In the genomic region with DNA sequence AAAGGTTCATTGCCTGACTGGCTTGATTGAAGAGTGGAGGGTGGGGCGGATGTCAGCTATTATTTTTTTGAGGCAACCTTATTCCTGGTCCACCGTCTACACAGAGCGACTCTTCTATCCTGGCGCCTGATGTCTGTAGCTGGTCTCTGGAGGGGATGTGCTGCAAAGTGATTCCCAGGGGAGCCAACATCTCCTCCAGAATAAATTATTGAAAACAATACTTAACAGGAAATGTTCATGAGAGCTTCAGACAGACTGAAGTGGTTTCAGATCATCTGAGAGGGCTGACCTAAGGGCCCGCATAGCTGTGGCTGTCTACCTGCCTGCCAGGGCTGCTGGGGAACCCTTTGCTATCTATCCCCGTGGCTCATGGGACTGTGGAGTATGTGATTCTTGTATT, we compare ENCODE assay signal across 10 cellular contexts.
DNase-seq lines count a peak whose midpoint lies in the region; ATAC-seq and TF ChIP-seq lines count a peak whose summit lies in the region.
"Had no signal": no experiment of that assay in that cellular context is flagged by ENCODE, and none has a peak within 500 bp of the region (broad histone marks: within the 10 kb centered on the region; RNA-seq: fewer than 3 reads in every experiment).

No MANE protein-coding gene starts in this region.

- intact Hi-C loops in spleen (cut with DNase I; ENCODE audit: low total_unique reads) (no loop called here), gastrocnemius medialis (cut with DNase I; ENCODE audit: low total_unique reads) (no loop called here)

- H3K27me3 ChIP-seq in spleen (replicated peaks in 1 of 7) (no peaks in the 10 kb centered on the region), H7 (ENCODE audit: control insufficient read depth, insufficient read depth, low read length) (no peaks in the 10 kb centered on the region), gastrocnemius medialis (no peaks in the 10 kb centered on the region)

- H3K27ac ChIP-seq in spleen (peak overlapping the region; percentile 48 to 89 (median 76)), gastrocnemius medialis (no peak overlapping the region)

- in situ Hi-C loops in gastrocnemius medialis (cut with MboI; ENCODE audit: low sequenced_read_pairs in 4 of 4), result no loop called here

- ATAC-seq in HG02623 (IDR thresholded peaks at IDR 0.05; ENCODE audit: unreplicated experiment) (peak; percentile 27), HG03521 (IDR thresholded peaks at IDR 0.05; ENCODE audit: unreplicated experiment) (peak; percentile 45), gastrocnemius medialis (no peak)

- no peaks in the 10 kb centered on the region for H3K36me3 ChIP-seq in spleen
- H3K36me3 ChIP-seq in H7 (replicated peaks; ENCODE audit: control insufficient read depth, insufficient read depth, low read length), result no peaks in the 10 kb centered on the region
- no peaks in the 10 kb centered on the region for H3K36me3 ChIP-seq in gastrocnemius medialis

- TF ChIP-seq POLR2A in spleen (IDR thresholded peaks at IDR 0.05) (no peak), gastrocnemius medialis (IDR thresholded peaks at IDR 0.05) (no peak)

- H3K4me3 ChIP-seq in spleen (peak overlapping the region in 1 of 8 donors; percentile 35), H7 (ENCODE audit: insufficient read depth, low read depth, low read length) (no peak overlapping the region), gastrocnemius medialis (no peak overlapping the region)

- no peaks in the 10 kb centered on the region for H3K9me3 ChIP-seq in spleen
- H3K9me3 ChIP-seq in gastrocnemius medialis, result no peaks in the 10 kb centered on the region

- DNase-seq in NCI-H2227 (lab: John Stamatoyannopoulos, UW; ENCODE audit: unreplicated experiment) (peak; percentile 31), NCI-H2227 treated with DMSO at 0.1 percent for 48 hours (lab: John Stamatoyannopoulos, UW) (no peak), spleen (no peak), H7 (no peak), gastrocnemius medialis (no peak), cerebellar cortex (ENCODE audit: low spot score) (no peak)
- DNase-seq: mesendoderm, NCI-H446 treated with DMSO at 0.1 percent for 48 hours had no signal

- TF ChIP-seq CTCF in spleen (IDR thresholded peaks at IDR 0.05 in 8 of 11, conservative IDR thresholded peaks at IDR 0.05 in 3 of 11), result no peak
- no peak for TF ChIP-seq CTCF in gastrocnemius medialis (IDR thresholded peaks at IDR 0.05 in 4 of 5, conservative IDR thresholded peaks at IDR 0.05 in 1 of 5)

- peaks cover 3 to 89% (median 37%) of the 10 kb centered on the region in 6 donors for H3K4me1 ChIP-seq in spleen
- peaks cover 6 to 10% of the 10 kb centered on the region in 2 donors for H3K4me1 ChIP-seq in gastrocnemius medialis

- 58 to 72% (median 69%) methylated on average over 6 of the region's 6 CpGs for WGBS in spleen, 5 donors

Comparison
In these comparisons a context has a peak if more than half of its experiments do, and no peak if none do; other contexts are left out.
1. ATAC-seq: peak in HG02623 (single experiment) and HG03521 (single experiment); none in gastrocnemius medialis (0 of 2).
2. H3K27ac ChIP-seq: peak in spleen (8 of 8); none in gastrocnemius medialis (0 of 4).